34 cellular contexts compared by ENCODE assay signal in the genomic region with DNA sequence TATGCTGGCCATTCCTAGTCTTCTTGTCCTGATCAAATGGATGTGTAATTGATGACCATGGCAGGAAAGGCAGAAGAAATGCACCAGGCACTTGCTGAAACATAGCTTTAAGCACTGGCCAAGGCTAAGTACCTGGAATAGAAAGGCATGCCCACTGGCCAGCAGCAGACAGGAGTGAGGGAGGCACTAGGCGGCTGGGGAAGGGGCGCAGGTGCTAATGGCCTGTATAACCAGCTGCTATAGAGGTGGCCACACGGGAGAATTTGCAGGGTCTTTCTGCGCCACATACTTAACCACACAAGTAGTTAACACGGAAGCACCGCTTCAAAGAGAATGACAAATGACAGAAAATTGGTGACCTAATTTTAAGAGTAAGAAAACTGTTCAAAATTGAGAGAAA.
"Had no signal": no experiment of that assay in that cellular context is flagged by ENCODE, and none has a peak within 500 bp of the region (broad histone marks: within the 10 kb centered on the region; RNA-seq: fewer than 3 reads in every experiment).

No MANE protein-coding gene starts in this region.

- H3K36me3 ChIP-seq: ascending aorta, breast epithelium, cardiac muscle cell, colonic mucosa, esophagus squamous epithelium, gastroesophageal sphincter, WERI-Rb-1 had no signal

- H3K27ac ChIP-seq: ascending aorta, breast epithelium, cardiac muscle cell, colonic mucosa, epithelial cell of prostate, esophagus squamous epithelium, gastroesophageal sphincter, WERI-Rb-1 had no signal

- H3K27me3 Mint-ChIP-seq: activated B cell treated with CpG ODN at 0.5 μM for 24 hours; activated CD8-positive, alpha-beta T cell treated with anti-CD3 and anti-CD28 coated beads for 36 hours; activated naive CD8-positive, alpha-beta T cell; activated T-cell treated with anti-CD3 and anti-CD28 coated beads, Interleukin-2, amount 50 U/mL, for 24 hours had no signal

- H3K27ac Mint-ChIP-seq: activated B cell treated with CpG ODN at 0.5 μM for 24 hours; activated naive CD8-positive, alpha-beta T cell; activated T-cell treated with anti-CD3 and anti-CD28 coated beads, Interleukin-2, amount 50 U/mL, for 24 hours; activated T-cell treated with anti-CD3 and anti-CD28 coated beads, Interleukin-2, amount 50 U/mL, for 72 hours; brain; T-cell; T-helper 1 cell treated with Interleukin-12 subunit alpha and Interleukin-12 subunit beta and Interleukin-4 antibody, amounts not matched to agents 30 μg/mL and 1 μg/mL, for 36 hours; T-helper 2 cell treated with Interferon-gamma antibody and Interleukin-4, amounts not matched to agents 5 μg/mL and 100 μg/mL, for 36 hours had no signal

- H3K27me3 ChIP-seq: ascending aorta, breast epithelium, cardiac muscle cell, colonic mucosa, esophagus squamous epithelium, gastroesophageal sphincter had no signal

- H3K4me1 ChIP-seq: colonic mucosa had no signal

- H3K4me3 Mint-ChIP-seq: activated B cell treated with CpG ODN at 0.5 μM for 24 hours; activated CD8-positive, alpha-beta T cell treated with anti-CD3 and anti-CD28 coated beads for 36 hours; activated naive CD8-positive, alpha-beta T cell; activated T-cell treated with anti-CD3 and anti-CD28 coated beads, Interleukin-2, amount 50 U/mL, for 24 hours; activated T-cell treated with anti-CD3 and anti-CD28 coated beads, Interleukin-2, amount 50 U/mL, for 72 hours; brain; T-cell; T-helper 1 cell treated with Interleukin-12 subunit alpha and Interleukin-12 subunit beta and Interleukin-4 antibody, amounts not matched to agents 30 μg/mL and 1 μg/mL, for 36 hours; T-helper 2 cell treated with Interferon-gamma antibody and Interleukin-4, amounts not matched to agents 5 μg/mL and 100 μg/mL, for 36 hours had no signal

- H3K9me3 ChIP-seq: ascending aorta, colonic mucosa, esophagus squamous epithelium, gastroesophageal sphincter had no signal

- H3K4me1 Mint-ChIP-seq: activated B cell treated with CpG ODN at 0.5 μM for 24 hours had no signal

- H3K4me3 ChIP-seq: ascending aorta, breast epithelium, cardiac muscle cell, colonic mucosa, esophagus squamous epithelium, gastroesophageal sphincter had no signal

- ATAC-seq: activated CD4-positive, CD25-positive, alpha-beta regulatory T cell treated with anti-CD3 and anti-CD28 coated beads, Interleukin-2, amount 50 U/mL, for 24 hours; activated CD8-positive, alpha-beta T cell treated with anti-CD3 and anti-CD28 coated beads for 36 hours; gastroesophageal sphincter; T-cell had no signal

- DNase-seq: activated B cell treated with CpG ODN at 0.5 μM for 24 hours; activated CD4-positive, alpha-beta T cell treated with anti-CD3 and anti-CD28 coated beads for 48 hours; activated CD4-positive, alpha-beta T cell treated with anti-CD3 and anti-CD28 coated beads, Interleukin-2, amount 50 U/mL, for 1 hour; activated CD4-positive, alpha-beta T cell treated with anti-CD3 and anti-CD28 coated beads, Interleukin-2, amount 50 U/mL, for 48 hours; activated CD8-positive, alpha-beta memory T cell treated with anti-CD3 and anti-CD28 coated beads for 24 hours; activated CD8-positive, alpha-beta memory T cell treated with anti-CD3 and anti-CD28 coated beads, Interleukin-2, amount 50 U/mL, for 4 hours; activated CD8-positive, alpha-beta T cell treated with anti-CD3 and anti-CD28 coated beads for 36 hours; activated effector memory CD4-positive, alpha-beta T cell treated with Interleukin-2 at 50 U/mL for 16 hours; activated gamma-delta T cell treated with Interleukin-2 at 50 U/mL for 16 hours; activated naive CD4-positive, alpha-beta T cell treated with anti-CD3 and anti-CD28 coated beads, Interleukin-2, amount 50 U/mL, for 16 hours; activated naive CD4-positive, alpha-beta T cell treated with Interleukin-2 at 50 U/mL for 16 hours; activated T-cell treated with anti-CD3 and anti-CD28 coated beads for 4 hours; activated T-cell treated with anti-CD3 and anti-CD28 coated beads, Interleukin-2, amount 50 U/mL, for 24 hours; activated T-cell treated with anti-CD3 and anti-CD28 coated beads, Interleukin-2, amount 50 U/mL, for 72 hours; central memory CD4-positive, alpha-beta T cell; cerebellar nuclear complex; colonic mucosa; effector CD8-positive, alpha-beta T cell; esophagus squamous epithelium; foreskin melanocyte; head of caudate nucleus; T-cell; T1000; WERI-Rb-1 had no signal
